ENCODE assay signal across 8 cellular contexts in the genomic region with DNA sequence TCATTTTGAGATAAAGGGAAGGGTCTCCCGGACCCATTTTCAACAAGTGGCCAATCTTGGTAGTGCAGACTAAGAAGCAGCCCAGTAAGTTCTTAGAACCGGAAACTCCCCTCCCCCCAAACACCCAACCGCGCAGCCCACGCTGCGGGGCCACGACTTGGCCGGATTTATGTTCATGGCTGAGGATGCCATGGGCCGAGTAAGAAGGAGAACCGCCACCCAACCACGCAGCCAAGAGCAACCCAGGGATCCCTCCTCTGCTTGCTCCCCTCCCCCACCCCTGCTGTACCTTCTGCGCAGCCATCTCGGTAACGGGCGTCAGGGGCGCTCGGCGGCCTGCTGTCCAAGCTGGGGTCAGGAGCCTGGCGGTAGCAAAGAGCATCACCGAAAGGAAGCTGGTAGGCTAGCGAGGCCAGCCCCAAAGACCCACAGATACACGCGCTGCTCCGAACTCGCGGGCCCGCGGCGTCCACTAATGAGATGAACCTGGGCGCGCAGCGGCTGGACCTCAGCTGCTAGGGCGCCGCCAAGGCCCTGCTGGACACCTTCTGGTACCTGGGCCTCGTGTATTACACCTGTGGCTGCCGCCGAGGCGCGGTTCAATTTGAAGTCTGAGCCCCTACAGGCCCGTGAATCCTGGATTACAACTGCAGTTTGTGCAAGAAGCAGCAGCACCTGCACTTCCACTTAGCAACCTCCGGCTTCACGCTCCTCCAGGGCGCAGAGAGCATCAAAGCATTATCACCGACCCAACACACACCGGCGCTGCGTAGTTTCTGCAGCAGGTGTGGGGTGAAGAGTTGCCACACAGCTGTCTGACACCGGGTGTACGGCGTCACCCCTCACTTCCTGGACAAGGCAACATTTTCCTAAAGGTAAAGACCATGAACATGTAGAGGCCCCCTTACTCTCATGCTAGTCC.
A peak's percentile ranks its signal among the peaks of the same experiment; 100 is the strongest.
DNase-seq lines count a peak whose midpoint lies in the region; ATAC-seq and TF ChIP-seq lines count a peak whose summit lies in the region.

No MANE protein-coding gene starts in this region.

- peak overlapping the region; percentile 50 to 61 for H3K4me3 ChIP-seq in ascending aorta

- H3K9me3 ChIP-seq in ascending aorta = no peaks in the 10 kb centered on the region

- intact Hi-C loops in ascending aorta (cut with DNase I) = loop anchor here (2.0 to 10.0 kb wide), 3 partner anchors 59 to 1471 kb away; a partner anchor contains a TSS

- H3K36me3 ChIP-seq in ascending aorta = no peaks in the 10 kb centered on the region

- peak in 2 of 3 experiments; percentile 34 to 46 for TF ChIP-seq CTCF in ascending aorta (IDR thresholded peaks at IDR 0.05)

- H3K27me3 ChIP-seq in ascending aorta = no peaks in the 10 kb centered on the region

- ATAC-seq in HG03565 (IDR thresholded peaks at IDR 0.05; ENCODE audit: unreplicated experiment) = no peak
- no peak for ATAC-seq in GM19035 (IDR thresholded peaks at IDR 0.05; ENCODE audit: unreplicated experiment)
- no peak for ATAC-seq in HG03159 (IDR thresholded peaks at IDR 0.05; ENCODE audit: unreplicated experiment)

- peak; percentile 0 for DNase-seq in EH (ENCODE audit: low read depth)
- DNase-seq in SK-N-DZ (ENCODE audit: low spot score) = peak; percentile 16
- no peak for DNase-seq in ascending aorta (ENCODE audit: low spot score in 2 of 2)
- peak; percentile 61 for DNase-seq in islet precursor cell
- DNase-seq in stimulated activated CD4-positive, alpha-beta T cell treated with anti-CD3 and anti-CD28 coated beads, Interleukin-4, amount 100 ng/mL, for 4 hours = peak; percentile 33 to 57

- H3K4me1 ChIP-seq in ascending aorta = no peaks in the 10 kb centered on the region

- peak overlapping the region; percentile 35 to 53 for H3K27ac ChIP-seq in ascending aorta

Comparison
In these comparisons a context has a peak if more than half of its experiments do, and no peak if none do; other contexts are left out.
1. DNase-seq: peak in EH (single experiment), SK-N-DZ (single experiment), islet precursor cell (single experiment) and stimulated activated CD4-positive, alpha-beta T cell treated with anti-CD3 and anti-CD28 coated beads, Interleukin-4, amount 100 ng/mL, for 4 hours (2 of 2); none in ascending aorta (0 of 2).